ENCODE assay signal across 1 cellular context in genomic region chr5:55914141-55914413, GRCh38.
TF ChIP-seq lines count a peak whose summit lies in the region.

No MANE protein-coding gene starts in this region.

TF ChIP-seq in GM23338, 12 proteins besides CTCF, POLR2A, EP300 and RAD21 (continued from another document):
- TF ChIP-seq, protein P1, sequence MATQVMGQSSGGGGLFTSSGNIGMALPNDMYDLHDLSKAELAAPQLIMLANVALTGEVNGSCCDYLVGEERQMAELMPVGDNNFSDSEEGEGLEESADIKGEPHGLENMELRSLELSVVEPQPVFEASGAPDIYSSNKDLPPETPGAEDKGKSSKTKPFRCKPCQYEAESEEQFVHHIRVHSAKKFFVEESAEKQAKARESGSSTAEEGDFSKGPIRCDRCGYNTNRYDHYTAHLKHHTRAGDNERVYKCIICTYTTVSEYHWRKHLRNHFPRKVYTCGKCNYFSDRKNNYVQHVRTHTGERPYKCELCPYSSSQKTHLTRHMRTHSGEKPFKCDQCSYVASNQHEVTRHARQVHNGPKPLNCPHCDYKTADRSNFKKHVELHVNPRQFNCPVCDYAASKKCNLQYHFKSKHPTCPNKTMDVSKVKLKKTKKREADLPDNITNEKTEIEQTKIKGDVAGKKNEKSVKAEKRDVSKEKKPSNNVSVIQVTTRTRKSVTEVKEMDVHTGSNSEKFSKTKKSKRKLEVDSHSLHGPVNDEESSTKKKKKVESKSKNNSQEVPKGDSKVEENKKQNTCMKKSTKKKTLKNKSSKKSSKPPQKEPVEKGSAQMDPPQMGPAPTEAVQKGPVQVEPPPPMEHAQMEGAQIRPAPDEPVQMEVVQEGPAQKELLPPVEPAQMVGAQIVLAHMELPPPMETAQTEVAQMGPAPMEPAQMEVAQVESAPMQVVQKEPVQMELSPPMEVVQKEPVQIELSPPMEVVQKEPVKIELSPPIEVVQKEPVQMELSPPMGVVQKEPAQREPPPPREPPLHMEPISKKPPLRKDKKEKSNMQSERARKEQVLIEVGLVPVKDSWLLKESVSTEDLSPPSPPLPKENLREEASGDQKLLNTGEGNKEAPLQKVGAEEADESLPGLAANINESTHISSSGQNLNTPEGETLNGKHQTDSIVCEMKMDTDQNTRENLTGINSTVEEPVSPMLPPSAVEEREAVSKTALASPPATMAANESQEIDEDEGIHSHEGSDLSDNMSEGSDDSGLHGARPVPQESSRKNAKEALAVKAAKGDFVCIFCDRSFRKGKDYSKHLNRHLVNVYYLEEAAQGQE (IDR thresholded peaks at IDR 0.05; ENCODE audit: unreplicated experiment) = no peak
- TF ChIP-seq, protein P2, sequence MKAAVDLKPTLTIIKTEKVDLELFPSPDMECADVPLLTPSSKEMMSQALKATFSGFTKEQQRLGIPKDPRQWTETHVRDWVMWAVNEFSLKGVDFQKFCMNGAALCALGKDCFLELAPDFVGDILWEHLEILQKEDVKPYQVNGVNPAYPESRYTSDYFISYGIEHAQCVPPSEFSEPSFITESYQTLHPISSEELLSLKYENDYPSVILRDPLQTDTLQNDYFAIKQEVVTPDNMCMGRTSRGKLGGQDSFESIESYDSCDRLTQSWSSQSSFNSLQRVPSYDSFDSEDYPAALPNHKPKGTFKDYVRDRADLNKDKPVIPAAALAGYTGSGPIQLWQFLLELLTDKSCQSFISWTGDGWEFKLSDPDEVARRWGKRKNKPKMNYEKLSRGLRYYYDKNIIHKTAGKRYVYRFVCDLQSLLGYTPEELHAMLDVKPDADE (IDR thresholded peaks at IDR 0.05) = no peak
- no peak for TF ChIP-seq NANOG (IDR thresholded peaks at IDR 0.05; ENCODE audit: borderline replicate concordance)
TF ChIP-seq in GM23338: peak in this region for 0.
